Comparison of ENCODE assay signal across 14 cellular contexts in the genomic region with DNA sequence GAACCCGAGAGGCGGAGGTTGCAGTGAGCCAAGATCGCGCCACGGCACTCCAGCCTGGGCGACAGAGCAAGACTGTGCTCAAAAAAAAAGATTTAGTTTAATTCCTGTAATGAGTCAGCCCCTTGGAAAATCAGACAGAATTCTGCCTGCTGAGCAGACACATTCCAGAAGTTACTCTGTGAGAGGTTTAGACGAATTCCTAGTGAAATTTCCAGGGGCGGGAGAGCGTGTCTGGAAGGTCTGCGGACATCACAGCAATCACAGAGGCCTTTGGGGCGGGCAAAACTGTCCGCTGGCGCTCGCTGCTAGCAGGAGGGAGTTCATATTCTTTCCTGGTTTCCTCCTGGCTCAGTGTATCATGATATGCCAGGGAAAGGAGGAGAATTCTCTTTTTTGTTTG. TPM values are rescaled to one million over a fixed set of nuclear protein-coding genes. Genes with fewer than 3 reads are reported as not detected.
DNase-seq lines count a peak whose midpoint lies in the region; ATAC-seq and TF ChIP-seq lines count a peak whose summit lies in the region.
"Had no signal": no experiment of that assay in that cellular context is flagged by ENCODE, and none has a peak within 500 bp of the region (broad histone marks: within the 10 kb centered on the region; RNA-seq: fewer than 3 reads in every experiment).

No MANE protein-coding gene starts in this region.

- POLR2A ChIA-PET in SK-N-SH (lab: Yijun Ruan, JAX): no interaction called here

- TF ChIP-seq EP300 in SK-N-SH (IDR thresholded peaks at IDR 0.05; ENCODE audit: borderline replicate concordance in 1 of 2, low read depth in 1 of 2, low read length in 1 of 2): no peak

- H3F3A ChIP-seq in SK-N-SH (replicated peaks; ENCODE audit: insufficient read depth): peaks cover 7% of the 10 kb centered on the region

- no peak overlapping the region for H3K9ac ChIP-seq in SK-N-SH

- CTCF ChIA-PET in SK-N-SH (lab: Yijun Ruan, JAX): interaction anchor here (1.0 to 1.5 kb wide), 3 partner anchors 63 to 233 kb away, joined by 3 to 8 read pairs (median 5); a partner anchor contains a TSS

- no peaks in the 10 kb centered on the region for H3K79me2 ChIP-seq in SK-N-SH (ENCODE audit: insufficient read depth)

- peaks cover 3% of the 10 kb centered on the region for H3K4me1 Mint-ChIP-seq in type B pancreatic cell (ENCODE audit: unreplicated experiment)

- H3K27me3 ChIP-seq in SK-N-SH (ENCODE audit: insufficient read depth) (no peaks in the 10 kb centered on the region), kidney epithelial cell (ENCODE audit: control insufficient read depth, insufficient read depth, low read length) (no peaks in the 10 kb centered on the region)

- no peak overlapping the region for H2AFZ ChIP-seq in SK-N-SH (ENCODE audit: low read depth)

- peak overlapping the region; percentile 48 for H3K27ac Mint-ChIP-seq in type B pancreatic cell
- H3K27ac Mint-ChIP-seq: activated naive CD4-positive, alpha-beta T cell treated with anti-CD3 and anti-CD28 coated beads, Interleukin-2, amount 10 ng/mL, durations not matched to agents 7 days and 5 days had no signal

- ATAC-seq in SK-N-SH treated with all-trans-retinoic acid at 6 μM for 48 hours: peak; percentile 74
- ATAC-seq: stimulated activated naive CD8-positive, alpha-beta T cell treated with anti-CD3 and anti-CD28 coated beads, Interleukin-15, Interleukin-2, amounts not matched to agents 100 U/mL and 50 U/mL, for 24 hours had no signal

- H3K4me2 ChIP-seq in SK-N-SH: no peak overlapping the region

- H3K36me3 ChIP-seq in SK-N-SH (replicated peaks in 1 of 2; ENCODE audit: control insufficient read depth in 1 of 2, insufficient read depth in 2 of 2, low read length in 1 of 2) (no peaks in the 10 kb centered on the region), kidney epithelial cell (ENCODE audit: control insufficient read depth, insufficient read depth, low read length) (no peaks in the 10 kb centered on the region)

- H3K9me3 Mint-ChIP-seq in type B pancreatic cell: no peaks in the 10 kb centered on the region
- H3K9me3 Mint-ChIP-seq: activated naive CD4-positive, alpha-beta T cell treated with anti-CD3 and anti-CD28 coated beads, Interleukin-2, amount 10 ng/mL, durations not matched to agents 7 days and 5 days had no signal

- in situ Hi-C loops in astrocyte of the spinal cord (cut with HindIII; ENCODE audit: low sequenced_read_pairs) (no loop called here), GM13976 (cut with MboI; ENCODE audit: low sequenced_read_pairs, unreplicated experiment) (loop anchor here (10.0 kb wide), 1 partner anchor 216 kb away; a partner anchor contains a TSS)

- TF ChIP-seq RAD21 in SK-N-SH (IDR thresholded peaks at IDR 0.05; ENCODE audit: low read length): no peak

- H3K36me3 Mint-ChIP-seq in type B pancreatic cell: no peaks in the 10 kb centered on the region
- H3K36me3 Mint-ChIP-seq: activated naive CD4-positive, alpha-beta T cell treated with anti-CD3 and anti-CD28 coated beads, Interleukin-2, amount 10 ng/mL, durations not matched to agents 7 days and 5 days had no signal

- no peaks in the 10 kb centered on the region for H4K20me1 ChIP-seq in SK-N-SH (ENCODE audit: insufficient read depth)

- no peaks in the 10 kb centered on the region for H3K9me3 ChIP-seq in SK-N-SH

- H3K9me2 ChIP-seq in SK-N-SH: no peaks in the 10 kb centered on the region

- DNase-seq in SK-N-SH (no peak), astrocyte of the spinal cord (ENCODE audit: low read depth, low spot score) (peak; percentile 89), kidney epithelial cell (ENCODE audit: low read depth) (peak; percentile 83), type B pancreatic cell (ENCODE audit: extremely low spot score, unreplicated experiment) (no peak), GM13976 (ENCODE audit: low spot score) (no peak), 8988T (no peak)
- DNase-seq in activated naive CD4-positive, alpha-beta T cell treated with anti-CD3 and anti-CD28 coated beads, Interleukin-2, amount 50 U/mL, for 16 hours: no peak
- DNase-seq: activated naive CD4-positive, alpha-beta T cell treated with anti-CD3 and anti-CD28 coated beads, Interleukin-2, amount 10 ng/mL, durations not matched to agents 7 days and 5 days; NCI-H187 treated with DMSO at 0.1 percent for 48 hours; stimulated activated CD4-positive, alpha-beta T cell treated with anti-CD3 and anti-CD28 coated beads, Interleukin-1b, Interleukin-23, amount 100 ng/mL, for 48 hours; stimulated activated naive CD8-positive, alpha-beta T cell treated with anti-CD3 and anti-CD28 coated beads, Interleukin-15, Interleukin-2, amounts not matched to agents 100 U/mL and 50 U/mL, for 24 hours had no signal

- no peaks in the 10 kb centered on the region for H3K4me1 ChIP-seq in SK-N-SH (ENCODE audit: control insufficient read depth in 1 of 2, insufficient read depth in 2 of 2, low read depth in 1 of 2, low read length in 1 of 2)

- H3K27me3 Mint-ChIP-seq in type B pancreatic cell: no peaks in the 10 kb centered on the region

- no peak overlapping the region for H3K4me3 Mint-ChIP-seq in type B pancreatic cell
- H3K4me3 Mint-ChIP-seq: activated naive CD4-positive, alpha-beta T cell treated with anti-CD3 and anti-CD28 coated beads, Interleukin-2, amount 10 ng/mL, durations not matched to agents 7 days and 5 days had no signal

- no peak overlapping the region for H3K4me3 ChIP-seq in SK-N-SH (ENCODE audit: low read depth in 2 of 2, low read length in 1 of 2)
- H3K4me3 ChIP-seq in astrocyte of the spinal cord (ENCODE audit: low read depth, low read length): no peak overlapping the region
- no peak overlapping the region for H3K4me3 ChIP-seq in kidney epithelial cell (ENCODE audit: low read depth, low read length)

- no peak overlapping the region for H3K27ac ChIP-seq in SK-N-SH (ENCODE audit: low read depth in 2 of 2, low read length in 1 of 2)
- H3K27ac ChIP-seq: 22Rv1 had no signal

- WGBS in SK-N-SH (ENCODE audit: low lambda C conversion rate): 64% methylated on average over 8 of the region's 14 CpGs

- TF ChIP-seq CTCF in SK-N-SH (IDR thresholded peaks at IDR 0.05): no peak
- TF ChIP-seq CTCF in astrocyte of the spinal cord (IDR thresholded peaks at IDR 0.05; ENCODE audit: low read depth, low read length): no peak
- no peak for TF ChIP-seq CTCF in kidney epithelial cell (IDR thresholded peaks at IDR 0.05; ENCODE audit: insufficient read depth, low read length, poor library complexity, severe bottlenecking)
- no peak for TF ChIP-seq CTCF in type B pancreatic cell (conservative IDR thresholded peaks at IDR 0.05)
- TF ChIP-seq CTCF in GM13976 (IDR thresholded peaks at IDR 0.05; ENCODE audit: borderline replicate concordance, control extremely low read depth, extremely low read depth, insufficient read depth, missing control alignments): no peak

TF ChIP-seq in SK-N-SH treated with all-trans-retinoic acid at 6 μM for 48 hours, 23 proteins besides CTCF, POLR2A, EP300 and RAD21:
- no peak for TF ChIP-seq PPARA (CRISPR knock-in tag; IDR thresholded peaks at IDR 0.05; ENCODE audit: borderline replicate concordance)
- TF ChIP-seq CSDC2 (CRISPR knock-in tag; IDR thresholded peaks at IDR 0.05): no peak
- no peak for TF ChIP-seq ZNF70 (CRISPR knock-in tag; IDR thresholded peaks at IDR 0.05)

TF ChIP-seq in SK-N-SH, 30 proteins besides CTCF, POLR2A, EP300 and RAD21 (continues in another document):
- TF ChIP-seq, protein P1, sequence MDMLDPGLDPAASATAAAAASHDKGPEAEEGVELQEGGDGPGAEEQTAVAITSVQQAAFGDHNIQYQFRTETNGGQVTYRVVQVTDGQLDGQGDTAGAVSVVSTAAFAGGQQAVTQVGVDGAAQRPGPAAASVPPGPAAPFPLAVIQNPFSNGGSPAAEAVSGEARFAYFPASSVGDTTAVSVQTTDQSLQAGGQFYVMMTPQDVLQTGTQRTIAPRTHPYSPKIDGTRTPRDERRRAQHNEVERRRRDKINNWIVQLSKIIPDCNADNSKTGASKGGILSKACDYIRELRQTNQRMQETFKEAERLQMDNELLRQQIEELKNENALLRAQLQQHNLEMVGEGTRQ (IDR thresholded peaks at IDR 0.05; ENCODE audit: borderline replicate concordance, low read depth, low read length): no peak
- TF ChIP-seq GATA2 (CRISPR knock-in tag; IDR thresholded peaks at IDR 0.05) (no peak), TAF1 (IDR thresholded peaks at IDR 0.05; ENCODE audit: borderline replicate concordance, low read depth, low read length) (no peak), MEF2A (IDR thresholded peaks at IDR 0.05; ENCODE audit: borderline replicate concordance, low read depth) (no peak), TCF12 (IDR thresholded peaks at IDR 0.05) (no peak; the same call in 1 of the 2 replicates), TEAD4 (IDR thresholded peaks at IDR 0.05; ENCODE audit: borderline replicate concordance, insufficient read depth) (no peak)
- TF ChIP-seq, protein P2, sequence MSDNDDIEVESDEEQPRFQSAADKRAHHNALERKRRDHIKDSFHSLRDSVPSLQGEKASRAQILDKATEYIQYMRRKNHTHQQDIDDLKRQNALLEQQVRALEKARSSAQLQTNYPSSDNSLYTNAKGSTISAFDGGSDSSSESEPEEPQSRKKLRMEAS (IDR thresholded peaks at IDR 0.05; ENCODE audit: low read depth): no peak

RNA-seq across cellular contexts. Expression of a gene that starts 17.5 kb away (rescaled TPM):
- 0.03 and 0.08 TPM in 2 replicates for polyA plus RNA-seq in SK-N-SH (2012; rRNA removed)
- polyA plus RNA-seq in SK-N-SH (2012; cell fraction: cytosol; rRNA removed): 0.05 TPM in 2 replicates
- 0.06 TPM in 2 replicates for polyA plus RNA-seq in SK-N-SH (2012; cell fraction: nucleus; rRNA removed)
- 45.6 and 52.4 TPM in 2 replicates for total RNA-seq in kidney epithelial cell
- total RNA-seq in type B pancreatic cell (ENCODE audit: low replicate concordance): 9.4 and 20.8 TPM in 2 replicates

RNA-seq across cellular contexts. Expression of a gene that starts 28.8 kb away (rescaled TPM):
- 172 and 243 TPM in 2 replicates for polyA plus RNA-seq in SK-N-SH (2012; rRNA removed)
- 81.4 and 143 TPM in 2 replicates for polyA plus RNA-seq in SK-N-SH (2012; cell fraction: cytosol; rRNA removed)
- polyA plus RNA-seq in SK-N-SH (2012; cell fraction: nucleus; rRNA removed): 286 and 334 TPM in 2 replicates
- total RNA-seq in kidney epithelial cell (268 and 349 TPM in 2 replicates), type B pancreatic cell (ENCODE audit: low replicate concordance) (416 and 496 TPM in 2 replicates)

RNA-seq across cellular contexts. Expression of a gene that starts 53.3 kb away (rescaled TPM):
- 1.5 and 1.6 TPM in 2 replicates for polyA plus RNA-seq in SK-N-SH (2012; rRNA removed)
- 0.59 and 1.2 TPM in 2 replicates for polyA plus RNA-seq in SK-N-SH (2012; cell fraction: cytosol; rRNA removed)
- 1.8 and 2.1 TPM in 2 replicates for polyA plus RNA-seq in SK-N-SH (2012; cell fraction: nucleus; rRNA removed)
- 2.9 and 4.1 TPM in 2 replicates for total RNA-seq in kidney epithelial cell
- total RNA-seq in type B pancreatic cell (ENCODE audit: low replicate concordance): 9.9 and 29.2 TPM in 2 replicates

RNA-seq across cellular contexts. Expression of a gene that starts 59.2 kb away (rescaled TPM):
- 0.15 TPM in 2 replicates for polyA plus RNA-seq in SK-N-SH (2012; rRNA removed)
- polyA plus RNA-seq in SK-N-SH (2012; cell fraction: cytosol; rRNA removed): not detected in 2 replicates
- polyA plus RNA-seq in SK-N-SH (2012; cell fraction: nucleus; rRNA removed): 2.3 and 2.4 TPM in 2 replicates
- total RNA-seq in kidney epithelial cell: not detected in 2 replicates
- 0.41 TPM in 1 of 2 replicates, not detected in the other for total RNA-seq in type B pancreatic cell (ENCODE audit: low replicate concordance)
- total RNA-seq: G401 had no signal

RNA-seq across cellular contexts. Expression of a gene that starts 59.7 kb away (rescaled TPM):
- polyA plus RNA-seq in SK-N-SH (2012; rRNA removed): 6.2 and 15.6 TPM in 2 replicates
- 7.7 and 9.4 TPM in 2 replicates for polyA plus RNA-seq in SK-N-SH (2012; cell fraction: cytosol; rRNA removed)
- 14.9 and 18.0 TPM in 2 replicates for polyA plus RNA-seq in SK-N-SH (2012; cell fraction: nucleus; rRNA removed)
- total RNA-seq in kidney epithelial cell: 42.8 and 49.8 TPM in 2 replicates
- total RNA-seq in type B pancreatic cell (ENCODE audit: low replicate concordance): 63.3 and 64.1 TPM in 2 replicates

Comparison
In these comparisons a context has a peak if more than half of its experiments do, and no peak if none do; other contexts are left out.
1. DNase-seq: peak in astrocyte of the spinal cord (single experiment) and kidney epithelial cell (single experiment); none in SK-N-SH (single experiment), type B pancreatic cell (single experiment), GM13976 (single experiment), 8988T (single experiment) and activated naive CD4-positive, alpha-beta T cell treated with anti-CD3 and anti-CD28 coated beads, Interleukin-2, amount 50 U/mL, for 16 hours (single experiment).